Comparison of ENCODE assay signal across 9 cellular contexts in the genomic region with DNA sequence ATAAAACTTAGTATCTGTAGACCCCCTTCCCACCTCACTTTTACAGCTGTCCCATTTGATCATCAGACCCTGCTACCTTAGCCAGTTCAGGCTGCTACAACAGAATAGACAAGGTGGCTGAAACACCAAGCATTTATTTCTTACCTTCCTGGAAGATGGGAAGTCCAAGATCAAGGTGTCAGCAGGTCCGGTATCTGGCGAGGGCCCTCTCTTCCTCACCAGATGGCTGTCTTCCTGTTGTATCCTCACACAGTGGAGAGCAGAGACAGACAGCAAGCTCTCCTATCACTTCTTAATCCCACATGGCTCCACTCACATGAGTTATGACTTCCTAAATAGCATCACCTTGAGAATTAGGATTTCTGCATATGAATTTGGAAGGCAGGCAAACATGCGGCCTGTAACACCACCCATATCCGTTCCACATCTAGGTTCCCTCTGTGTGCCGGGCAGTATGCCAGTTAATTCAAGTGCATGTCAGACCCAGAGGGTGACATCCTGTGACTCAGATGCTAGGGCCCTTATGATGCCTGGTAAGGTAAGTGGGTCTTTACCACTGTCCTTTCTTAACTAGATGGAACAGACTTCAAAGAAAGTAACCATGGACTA. TPM values are rescaled to one million over a fixed set of nuclear protein-coding genes. Genes with fewer than 3 reads are reported as not detected.
A peak's percentile ranks its signal among the peaks of the same experiment; 100 is the strongest.
DNase-seq lines count a peak whose midpoint lies in the region; ATAC-seq, FAIRE-seq and TF ChIP-seq lines count a peak whose summit lies in the region.
"Had no signal": no experiment of that assay in that cellular context is flagged by ENCODE, and none has a peak within 500 bp of the region (broad histone marks: within the 10 kb centered on the region; RNA-seq: fewer than 3 reads in every experiment).

No MANE protein-coding gene starts in this region.

- no peak for TF ChIP-seq EP300 in ovary (IDR thresholded peaks at IDR 0.05)

- peak; percentile 38 to 55 for ATAC-seq in activated CD4-positive, CD25-positive, alpha-beta regulatory T cell treated with anti-CD3 and anti-CD28 coated beads, Interleukin-2, amount 50 U/mL, for 24 hours
- ATAC-seq in T-cell (replicated peaks in 1 of 4): peak; percentile 92 to 99 (median 98)

- H3K27me3 Mint-ChIP-seq in T-cell (peaks cover 5 to 11% of the 10 kb centered on the region in 2 donors), chondrocyte (ENCODE audit: low read depth) (no peaks in the 10 kb centered on the region)

- H3K27ac Mint-ChIP-seq in T-cell (peak overlapping the region in 1 of 2 donors; percentile 55), chondrocyte (ENCODE audit: unreplicated experiment) (peak overlapping the region; percentile 93)

- WGBS in ovary, 3 donors: 73 to 88% (median 82%) methylated on average over 5 of the region's 5 CpGs

- H3K27ac ChIP-seq in ovary: no peak overlapping the region

- no peaks in the 10 kb centered on the region for H3K9me3 ChIP-seq in ovary

- H3K4me3 Mint-ChIP-seq in T-cell (no peak overlapping the region), chondrocyte (ENCODE audit: unreplicated experiment) (no peak overlapping the region)
- H3K4me3 Mint-ChIP-seq: neural crest cell had no signal

- no peak overlapping the region for H3K4me3 ChIP-seq in ovary

- CTCF ChIA-PET in T-cell (lab: Charles Lee): no interaction called here

- POLR2A ChIA-PET in T-cell (lab: Charles Lee): no interaction called here

- no peaks in the 10 kb centered on the region for H3K27me3 ChIP-seq in ovary

- FAIRE-seq in GM12892 (lab: Jason Lieb, UNC): no peak

- H3K9me3 Mint-ChIP-seq in T-cell (no peaks in the 10 kb centered on the region), chondrocyte (ENCODE audit: low read depth) (no peaks in the 10 kb centered on the region)
- H3K9me3 Mint-ChIP-seq: neural crest cell had no signal

- H3K4me1 Mint-ChIP-seq in T-cell (peaks cover 6 to 20% (median 11%) of the 10 kb centered on the region in 3 donors), chondrocyte (ENCODE audit: low read depth) (peaks cover 44% of the 10 kb centered on the region)
- H3K4me1 Mint-ChIP-seq: neural crest cell had no signal

- H3K36me3 ChIP-seq in ovary: no peaks in the 10 kb centered on the region

- H3K4me1 ChIP-seq in ovary (ENCODE audit: insufficient read depth): peaks cover 20% of the 10 kb centered on the region

- TF ChIP-seq POLR2A in ovary (IDR thresholded peaks at IDR 0.05) (no peak), GM12892 (IDR thresholded peaks at IDR 0.05; ENCODE audit: low read depth, low read length) (no peak)

- H3K36me3 Mint-ChIP-seq in T-cell (no peaks in the 10 kb centered on the region), chondrocyte (ENCODE audit: low read depth) (no peaks in the 10 kb centered on the region)

- DNase-seq in activated CD4-positive, CD25-positive, alpha-beta regulatory T cell treated with anti-CD3 and anti-CD28 coated beads, Interleukin-2, amount 50 U/mL, for 72 hours: no peak
- DNase-seq in T-cell (peak in 33 of 34 experiments; percentile 12 to 60 (median 45)), chondrocyte (ENCODE audit: low spot score) (no peak), ovary (peak in 3 of 5 donors; percentile 31 to 51 (median 35)), GM12892 (ENCODE audit: insufficient read length) (no peak), HuH-7 (ENCODE audit: low spot score) (no peak), NOMO-1 (lab: John Stamatoyannopoulos, UW; ENCODE audit: unreplicated experiment in 2 of 2) (no peak)

- intact Hi-C loops in ovary (cut with DNase I): no loop called here

- TF ChIP-seq CTCF in chondrocyte (IDR thresholded peaks at IDR 0.05): no peak
- no peak for TF ChIP-seq CTCF in ovary (IDR thresholded peaks at IDR 0.05)

RNA-seq across cellular contexts. Expression of a gene that starts 2.1 kb away (rescaled TPM):
- total RNA-seq in T-cell (not detected), chondrocyte (not detected in 3 replicates), ovary (under 1 TPM in 4 of 7 donors, not detected in 3; 0.18 to 0.69 (median 0.29) TPM)
- polyA plus RNA-seq in ovary: under 1 TPM; 0.11 to 0.23 TPM
- polyA plus RNA-seq in GM12892 (2012; ENCODE audit: missing spikeins): not detected
- total RNA-seq: neural crest cell had no signal

RNA-seq across cellular contexts. Expression of a gene that starts 27.1 kb away (rescaled TPM):
- total RNA-seq in T-cell (not detected), chondrocyte (0.51 to 0.60 TPM (median 0.54 TPM) in 3 replicates), ovary (1 to 10 TPM in 1 of 7 donors, under 1 TPM in 5, not detected in 1; 0.42 to 1.1 (median 0.64) TPM)
- 1 to 10 TPM in 1 of 2 donors, under 1 TPM in 1; 0.86 to 1.5 TPM for polyA plus RNA-seq in ovary
- not detected for polyA plus RNA-seq in GM12892 (2012; ENCODE audit: missing spikeins)
- total RNA-seq: neural crest cell had no signal

RNA-seq across cellular contexts. Expression of a gene that starts 31.6 kb away (rescaled TPM):
- total RNA-seq in T-cell: 1 to 10 TPM in 4 of 5 donors, not detected in 1; 2.1 to 4.3 (median 2.7) TPM
- total RNA-seq in chondrocyte: 61.4 to 81.7 TPM (median 61.9 TPM) in 3 replicates
- total RNA-seq in ovary: 10 to 100 TPM; 26.2 to 48.2 (median 37.5) TPM
- polyA plus RNA-seq in ovary: 10 to 100 TPM; 21.8 to 45.2 TPM
- not detected for polyA plus RNA-seq in GM12892 (2012; ENCODE audit: missing spikeins)

RNA-seq across cellular contexts. Expression of a gene that starts 46.0 kb away (rescaled TPM):
- 1 to 10 TPM in 2 of 5 donors, under 1 TPM in 1, not detected in 2; 0.20 to 3.9 (median 1.6) TPM for total RNA-seq in T-cell
- total RNA-seq in chondrocyte: 7.7 to 15.1 TPM (median 13.9 TPM) in 3 replicates
- under 1 TPM in 1 of 7 donors, not detected in 6; 0.23 TPM for total RNA-seq in ovary
- polyA plus RNA-seq in ovary: 1 to 10 TPM in 1 of 2 donors, under 1 TPM in 1; 0.08 to 3.6 TPM
- polyA plus RNA-seq in GM12892 (2012; ENCODE audit: missing spikeins): not detected

Comparison
In these comparisons a context has a peak if more than half of its experiments do, and no peak if none do; other contexts are left out.
1. DNase-seq: peak in T-cell (33 of 34) and ovary (3 of 5); none in activated CD4-positive, CD25-positive, alpha-beta regulatory T cell treated with anti-CD3 and anti-CD28 coated beads, Interleukin-2, amount 50 U/mL, for 72 hours (single experiment), chondrocyte (single experiment), GM12892 (single experiment), HuH-7 (single experiment) and NOMO-1 (0 of 2).
2. RNA of a gene that starts 31.6 kb away (total RNA-seq): 61.4 to 81.7 TPM in chondrocyte and 26.2 to 48.2 TPM in ovary; 2.1 to 4.3 TPM in T-cell; every median in the first group is over 4 times any median in the second.